23 cellular contexts compared by ENCODE assay signal in the genomic region with DNA sequence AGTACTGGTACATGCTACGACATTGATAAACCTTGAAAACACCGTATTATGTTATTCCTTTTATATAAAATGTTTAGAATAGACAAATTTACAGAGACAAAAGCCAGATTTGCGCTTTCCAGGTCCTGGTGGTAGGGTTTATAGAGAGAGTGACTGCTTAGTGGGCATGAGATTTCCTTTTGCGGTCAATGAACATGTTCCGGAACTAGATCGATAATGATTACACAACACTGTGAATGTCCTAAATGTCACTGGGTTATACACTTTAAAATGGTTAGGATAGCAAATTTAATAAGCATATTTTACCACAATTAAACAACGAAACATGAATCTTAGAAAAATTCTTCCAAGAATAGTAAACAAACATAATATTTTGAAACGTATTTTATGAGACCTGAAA.
DNase-seq lines count a peak whose midpoint lies in the region; ATAC-seq and TF ChIP-seq lines count a peak whose summit lies in the region.
"Had no signal": no experiment of that assay in that cellular context is flagged by ENCODE, and none has a peak within 500 bp of the region (broad histone marks: within the 10 kb centered on the region; RNA-seq: fewer than 3 reads in every experiment).

No MANE protein-coding gene starts in this region.

- no peak for TF ChIP-seq POLR2A in right lobe of liver (IDR thresholded peaks at IDR 0.05)

- no peaks in the 10 kb centered on the region for H3K36me3 ChIP-seq in right lobe of liver
- H3K36me3 ChIP-seq: BE2C, BLaER1 had no signal

- no peaks in the 10 kb centered on the region for H3K27me3 ChIP-seq in right lobe of liver
- H3K27me3 ChIP-seq: BE2C had no signal

- WGBS in right lobe of liver (ENCODE audit: insufficient coverage, low coverage, low lambda C conversion rate, missing lambda C conversion rate): 37% methylated on average over 8 of the region's 8 CpGs

- no peak for DNase-seq in left lobe of liver (ENCODE audit: low spot score)
- DNase-seq in right lobe of liver: no peak
- no peak for DNase-seq in Right ventricle myocardium superior
- no peak for DNase-seq in activated naive CD4-positive, alpha-beta T cell treated with Interleukin-2 at 50 U/mL for 16 hours
- DNase-seq: 8988T; ACHN; BE2C; C1 segment of cervical spinal cord; CD4-positive, alpha-beta memory T cell; CD4-positive, CD25-positive, alpha-beta regulatory T cell; CD8-positive, alpha-beta memory T cell; COR-L47; DMS 273 treated with DMSO at 0.1 percent for 48 hours; DMS153; DMS53; DMS79; DND-41; EL; GDM1 had no signal

- TF ChIP-seq CTCF in 22Rv1 (IDR thresholded peaks at IDR 0.05) (no peak), right lobe of liver (IDR thresholded peaks at IDR 0.05) (no peak)

- peak; percentile 71 for ATAC-seq in left lobe of liver
- peak in 3 of 4 donors; percentile 38 to 75 (median 72) for ATAC-seq in right lobe of liver
- ATAC-seq in HG02973 (IDR thresholded peaks at IDR 0.05; ENCODE audit: unreplicated experiment): no peak
- no peak for ATAC-seq in Right ventricle myocardium superior (ENCODE audit: poor library complexity)
- ATAC-seq: GM12878 had no signal

- H3K9me3 ChIP-seq in right lobe of liver: no peaks in the 10 kb centered on the region
- H3K9me3 ChIP-seq: BE2C, BLaER1 had no signal

- intact Hi-C loops in right lobe of liver (cut with DNase I): no loop called here
- intact Hi-C loops in Right ventricle myocardium superior (cut with DNase I): no loop called here

- H3K4me3 ChIP-seq in right lobe of liver: no peak overlapping the region
- H3K4me3 ChIP-seq: BLaER1, GM12878 had no signal

- H3K27ac ChIP-seq in 22Rv1 (peak overlapping the region; percentile 61), right lobe of liver (no peak overlapping the region)
- H3K27ac ChIP-seq: BLaER1 had no signal

- no peaks in the 10 kb centered on the region for H3K4me1 ChIP-seq in right lobe of liver
- H3K4me1 ChIP-seq: BE2C, BLaER1 had no signal

Comparison
In these comparisons a context has a peak if more than half of its experiments do, and no peak if none do; other contexts are left out.
1. ATAC-seq: peak in left lobe of liver (single experiment) and right lobe of liver (3 of 4); none in HG02973 (single experiment) and Right ventricle myocardium superior (single experiment).